In the genomic region with DNA sequence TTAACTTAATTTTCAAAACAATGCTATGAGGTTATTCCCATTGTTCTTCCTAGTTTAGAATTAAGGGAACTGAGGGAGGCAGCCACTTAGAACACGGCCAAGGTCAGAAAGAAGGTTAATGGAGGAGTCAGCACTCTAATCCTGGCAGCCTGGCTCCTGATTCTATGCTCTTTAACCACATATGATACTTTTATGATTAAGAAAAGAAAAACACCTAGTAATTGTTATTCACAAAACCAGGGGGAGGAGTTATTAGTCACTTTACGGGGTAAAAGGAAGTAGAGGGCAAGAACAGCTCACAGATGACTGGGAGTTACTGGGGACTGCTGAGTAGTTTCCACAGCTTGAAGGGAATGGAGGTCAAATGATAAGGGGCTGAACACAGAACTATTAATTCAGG, we compare ENCODE assay signal across 10 cellular contexts. TPM values are rescaled to one million over a fixed set of nuclear protein-coding genes. Genes with fewer than 3 reads are reported as not detected.
DNase-seq lines count a peak whose midpoint lies in the region; ATAC-seq, FAIRE-seq and TF ChIP-seq lines count a peak whose summit lies in the region.
"Had no signal": no experiment of that assay in that cellular context is flagged by ENCODE, and none has a peak within 500 bp of the region (broad histone marks: within the 10 kb centered on the region; RNA-seq: fewer than 3 reads in every experiment).

No MANE protein-coding gene starts in this region.

- H3K27me3 Mint-ChIP-seq in activated CD8-positive, alpha-beta T cell treated with anti-CD3 and anti-CD28 coated beads for 36 hours: no peaks in the 10 kb centered on the region
- H3K27me3 Mint-ChIP-seq in activated CD8-positive, alpha-beta T cell treated with anti-CD3 and anti-CD28 coated beads, Interleukin-2, amount 10 ng/mL, durations not matched to agents 7 days and 5 days (ENCODE audit: low read depth): no peaks in the 10 kb centered on the region
- no peaks in the 10 kb centered on the region for H3K27me3 Mint-ChIP-seq in astrocyte (ENCODE audit: low read depth, unreplicated experiment)
- H3K27me3 Mint-ChIP-seq: B cell had no signal

- H3K9me3 ChIP-seq in astrocyte (ENCODE audit: insufficient read depth, low read depth, low read length) (no peaks in the 10 kb centered on the region), skeletal muscle tissue (ENCODE audit: control insufficient read depth in 3 of 3, low read length in 3 of 3) (no peaks in the 10 kb centered on the region)

- H3K27ac ChIP-seq in astrocyte (ENCODE audit: low read depth, low read length) (peak overlapping the region; percentile 73), skeletal muscle tissue (ENCODE audit: low read depth, low read length) (peak overlapping the region; percentile 26)

- H3K27ac Mint-ChIP-seq in activated CD8-positive, alpha-beta T cell treated with anti-CD3 and anti-CD28 coated beads for 36 hours: no peak overlapping the region
- no peak overlapping the region for H3K27ac Mint-ChIP-seq in activated CD8-positive, alpha-beta T cell treated with anti-CD3 and anti-CD28 coated beads, Interleukin-2, amount 10 ng/mL, durations not matched to agents 7 days and 5 days
- no peak overlapping the region for H3K27ac Mint-ChIP-seq in astrocyte (ENCODE audit: unreplicated experiment)
- H3K27ac Mint-ChIP-seq: B cell had no signal

- H3K4me2 ChIP-seq in astrocyte (ENCODE audit: low read length): peak overlapping the region; percentile 70

- H3K27me3 ChIP-seq in astrocyte (ENCODE audit: insufficient read depth, low read length) (no peaks in the 10 kb centered on the region), skeletal muscle tissue (ENCODE audit: control insufficient read depth in 3 of 3, insufficient read depth in 3 of 3, low read length in 3 of 3) (no peaks in the 10 kb centered on the region)

- POLR2A ChIA-PET in activated CD8-positive, alpha-beta T cell treated with anti-CD3 and anti-CD28 coated beads for 36 hours (lab: Charles Lee): interaction anchor here (1.2 to 1.3 kb wide), 2 partner anchors 11 to 38 kb away, joined by 3 read pairs; a partner anchor contains a TSS
- POLR2A ChIA-PET in activated CD8-positive, alpha-beta T cell treated with anti-CD3 and anti-CD28 coated beads, Interleukin-2, amount 10 ng/mL, durations not matched to agents 7 days and 5 days (lab: Charles Lee): no interaction called here

- H3K4me1 Mint-ChIP-seq in activated CD8-positive, alpha-beta T cell treated with anti-CD3 and anti-CD28 coated beads for 36 hours (ENCODE audit: low read depth): peaks cover 6% of the 10 kb centered on the region
- peaks cover 6% of the 10 kb centered on the region for H3K4me1 Mint-ChIP-seq in activated CD8-positive, alpha-beta T cell treated with anti-CD3 and anti-CD28 coated beads, Interleukin-2, amount 10 ng/mL, durations not matched to agents 7 days and 5 days (ENCODE audit: low read depth)
- peaks cover 26% of the 10 kb centered on the region for H3K4me1 Mint-ChIP-seq in astrocyte (ENCODE audit: low read depth, unreplicated experiment)
- H3K4me1 Mint-ChIP-seq: B cell had no signal

- peaks cover 4% of the 10 kb centered on the region for H3K36me3 ChIP-seq in astrocyte (ENCODE audit: insufficient read depth, low read length)
- no peaks in the 10 kb centered on the region for H3K36me3 ChIP-seq in skeletal muscle tissue (ENCODE audit: control insufficient read depth in 3 of 3, insufficient read depth in 3 of 3, low read length in 3 of 3)

- TF ChIP-seq CTCF in activated CD8-positive, alpha-beta T cell treated with anti-CD3 and anti-CD28 coated beads for 36 hours (IDR thresholded peaks at IDR 0.05): no peak
- TF ChIP-seq CTCF in astrocyte (IDR thresholded peaks at IDR 0.05; ENCODE audit: insufficient read depth, low read depth, low read length): no peak

- H3K4me1 ChIP-seq in astrocyte (ENCODE audit: insufficient read depth, low read length) (peaks cover 52% of the 10 kb centered on the region), skeletal muscle tissue (ENCODE audit: control insufficient read depth in 3 of 3, insufficient read depth in 3 of 3, low read length in 3 of 3) (peaks cover 8 to 12% (median 9%) of the 10 kb centered on the region in 3 donors)

- FAIRE-seq in astrocyte (lab: Jason Lieb, UNC): no peak

- no peak overlapping the region for H3K4me3 Mint-ChIP-seq in activated CD8-positive, alpha-beta T cell treated with anti-CD3 and anti-CD28 coated beads for 36 hours
- no peak overlapping the region for H3K4me3 Mint-ChIP-seq in activated CD8-positive, alpha-beta T cell treated with anti-CD3 and anti-CD28 coated beads, Interleukin-2, amount 10 ng/mL, durations not matched to agents 7 days and 5 days
- no peak overlapping the region for H3K4me3 Mint-ChIP-seq in astrocyte (ENCODE audit: unreplicated experiment)
- H3K4me3 Mint-ChIP-seq: B cell had no signal

- peaks cover 43% of the 10 kb centered on the region for H4K20me1 ChIP-seq in astrocyte (ENCODE audit: insufficient read depth, low read length)

- peaks cover 75% of the 10 kb centered on the region for H3K79me2 ChIP-seq in astrocyte (ENCODE audit: insufficient read depth, low read length)

- H3K36me3 Mint-ChIP-seq in activated CD8-positive, alpha-beta T cell treated with anti-CD3 and anti-CD28 coated beads for 36 hours (ENCODE audit: low read depth): no peaks in the 10 kb centered on the region
- H3K36me3 Mint-ChIP-seq in activated CD8-positive, alpha-beta T cell treated with anti-CD3 and anti-CD28 coated beads, Interleukin-2, amount 10 ng/mL, durations not matched to agents 7 days and 5 days (ENCODE audit: low read depth): no peaks in the 10 kb centered on the region
- peaks cover 11% of the 10 kb centered on the region for H3K36me3 Mint-ChIP-seq in astrocyte (ENCODE audit: low read depth, unreplicated experiment)

- intact Hi-C loops in activated CD8-positive, alpha-beta T cell treated with anti-CD3 and anti-CD28 coated beads for 36 hours (cut with micrococcal nuclease): no loop called here

- DNase-seq in activated CD8-positive, alpha-beta T cell treated with anti-CD3 and anti-CD28 coated beads for 36 hours: peak; percentile 39
- no peak for DNase-seq in activated CD8-positive, alpha-beta T cell treated with anti-CD3 and anti-CD28 coated beads, Interleukin-2, amount 10 ng/mL, durations not matched to agents 7 days and 5 days
- DNase-seq in astrocyte (ENCODE audit: low read depth) (peak; percentile 85), NCI-H2107 treated with DMSO at 0.1 percent for 48 hours (lab: John Stamatoyannopoulos, UW; ENCODE audit: unreplicated experiment) (no peak), mucosa of gallbladder (ENCODE audit: low spot score) (no peak)
- DNase-seq in central memory CD4-positive, alpha-beta T cell: no peak
- DNase-seq: left cardiac atrium had no signal

- CTCF ChIA-PET in activated CD8-positive, alpha-beta T cell treated with anti-CD3 and anti-CD28 coated beads for 36 hours (lab: Charles Lee): interaction anchor here (1.3 to 1.9 kb wide), 5 partner anchors 22 to 39 kb away, joined by 3 to 8 read pairs (median 4); no protein-coding TSS in a partner anchor
- CTCF ChIA-PET in activated CD8-positive, alpha-beta T cell treated with anti-CD3 and anti-CD28 coated beads, Interleukin-2, amount 10 ng/mL, durations not matched to agents 7 days and 5 days (lab: Charles Lee): interaction anchor here (0.7 kb wide), 1 partner anchor 162 kb away, joined by 3 read pairs; no protein-coding TSS in a partner anchor

- H3K9ac ChIP-seq in astrocyte (ENCODE audit: low read length) (peak overlapping the region; percentile 62), skeletal muscle tissue (ENCODE audit: low read depth in 1 of 3, low read length in 3 of 3) (no peak overlapping the region)

- ATAC-seq in activated CD8-positive, alpha-beta T cell treated with anti-CD3 and anti-CD28 coated beads for 36 hours: peak; percentile 95
- ATAC-seq in activated CD8-positive, alpha-beta T cell treated with anti-CD3 and anti-CD28 coated beads, Interleukin-2, amount 10 ng/mL, durations not matched to agents 7 days and 5 days: no peak
- peak; percentile 74 for ATAC-seq in HG03159 (IDR thresholded peaks at IDR 0.05; ENCODE audit: unreplicated experiment)

- H3K9me3 Mint-ChIP-seq in activated CD8-positive, alpha-beta T cell treated with anti-CD3 and anti-CD28 coated beads for 36 hours: no peaks in the 10 kb centered on the region
- no peaks in the 10 kb centered on the region for H3K9me3 Mint-ChIP-seq in activated CD8-positive, alpha-beta T cell treated with anti-CD3 and anti-CD28 coated beads, Interleukin-2, amount 10 ng/mL, durations not matched to agents 7 days and 5 days (ENCODE audit: insufficient read depth)
- H3K9me3 Mint-ChIP-seq in astrocyte (ENCODE audit: unreplicated experiment): no peaks in the 10 kb centered on the region

- peak overlapping the region; percentile 6 for H3K4me3 ChIP-seq in astrocyte (ENCODE audit: insufficient read depth, low read depth, low read length)
- H3K4me3 ChIP-seq in skeletal muscle tissue (ENCODE audit: low read length in 3 of 3): no peak overlapping the region

- H2AFZ ChIP-seq in astrocyte (ENCODE audit: low read depth, low read length): no peak overlapping the region

RNA-seq across cellular contexts. Expression of a gene that starts 38.6 kb away (rescaled TPM):
- total RNA-seq in activated CD8-positive, alpha-beta T cell treated with anti-CD3 and anti-CD28 coated beads for 36 hours: 10 to 100 TPM; 33.5 to 34.3 TPM
- total RNA-seq in activated CD8-positive, alpha-beta T cell treated with anti-CD3 and anti-CD28 coated beads, Interleukin-2, amount 10 ng/mL, durations not matched to agents 7 days and 5 days: 10 to 100 TPM; 17.9 to 21.7 TPM
- 127 and 162 TPM in 2 replicates for total RNA-seq in astrocyte
- 11.0 TPM for total RNA-seq in skeletal muscle tissue
- total RNA-seq in mucosa of gallbladder: 60.9 TPM

Comparison
In these comparisons a context has a peak if more than half of its experiments do, and no peak if none do; other contexts are left out.
1. DNase-seq: peak in activated CD8-positive, alpha-beta T cell treated with anti-CD3 and anti-CD28 coated beads for 36 hours (single experiment) and astrocyte (single experiment); none in activated CD8-positive, alpha-beta T cell treated with anti-CD3 and anti-CD28 coated beads, Interleukin-2, amount 10 ng/mL, durations not matched to agents 7 days and 5 days (single experiment), NCI-H2107 treated with DMSO at 0.1 percent for 48 hours (single experiment), central memory CD4-positive, alpha-beta T cell (single experiment) and mucosa of gallbladder (single experiment).